Comparison of ENCODE assay signal across 26 cellular contexts in genomic region chr16:31693733-31694132, GRCh38.
DNase-seq lines count a peak whose midpoint lies in the region; ATAC-seq, FAIRE-seq and TF ChIP-seq lines count a peak whose summit lies in the region.
"Had no signal": no experiment of that assay in that cellular context is flagged by ENCODE, and none has a peak within 500 bp of the region (broad histone marks: within the 10 kb centered on the region; RNA-seq: fewer than 3 reads in every experiment).

No MANE protein-coding gene starts in this region.

- no peak for ATAC-seq in GM12878
- ATAC-seq in HG03025 (IDR thresholded peaks at IDR 0.05; ENCODE audit: low FRiP score, unreplicated experiment) = no peak
- ATAC-seq in foreskin keratinocyte = no peak

- RAD21 ChIA-PET in GM12878 (lab: Charles Lee; ENCODE audit: unreplicated experiment) = no interaction called here

- no peaks in the 10 kb centered on the region for H3K79me2 ChIP-seq in GM12878 (ENCODE audit: control insufficient read depth, insufficient read depth, low read length)

- peaks cover under 1% of the 10 kb centered on the region for H3K9me3 Mint-ChIP-seq in osteocyte (ENCODE audit: unreplicated experiment)

- no peak overlapping the region for H3K27ac Mint-ChIP-seq in osteocyte (ENCODE audit: unreplicated experiment)
- H3K27ac Mint-ChIP-seq: CD4-positive, CD25-positive, alpha-beta regulatory T cell; CD8-positive, alpha-beta memory T cell; H9; IgD-negative memory B cell had no signal

- TF ChIP-seq CTCF in GM12878 (IDR thresholded peaks at IDR 0.05 in 2 of 3, conservative IDR thresholded peaks at IDR 0.05 in 1 of 3; ENCODE audit: control insufficient read depth in 2 of 3, extremely low read depth in 1 of 3, insufficient read depth in 1 of 3, low read depth in 3 of 3, low read length in 3 of 3) = no peak
- TF ChIP-seq CTCF in esophagus muscularis mucosa (IDR thresholded peaks at IDR 0.05) = no peak
- TF ChIP-seq CTCF in osteocyte (IDR thresholded peaks at IDR 0.05) = no peak
- TF ChIP-seq CTCF in foreskin keratinocyte (conservative IDR thresholded peaks at IDR 0.05) = no peak

- no peaks in the 10 kb centered on the region for H4K20me1 ChIP-seq in GM12878 (ENCODE audit: control insufficient read depth, insufficient read depth)

- intact Hi-C loops in GM12878 (cut with micrococcal nuclease; ENCODE audit: unreplicated experiment) (no loop called here), esophagus muscularis mucosa (cut with DNase I) (no loop called here)

- BruUV-seq in GM12878 (replicated peaks; lab: Mats Ljungman, UMichigan) = no TSS peak

- no peaks in the 10 kb centered on the region; the same call in 2 of the 3 replicates for H3K9me3 ChIP-seq in GM12878 (replicated peaks; ENCODE audit: control insufficient read depth, insufficient read depth, low read length)
- H3K9me3 ChIP-seq in esophagus muscularis mucosa = no peaks in the 10 kb centered on the region
- H3K9me3 ChIP-seq: BE2C had no signal

- no peaks in the 10 kb centered on the region for H3K36me3 Mint-ChIP-seq in osteocyte (ENCODE audit: unreplicated experiment)
- H3K36me3 Mint-ChIP-seq: IgD-negative memory B cell had no signal

- H3K36me3 ChIP-seq in GM12878 (ENCODE audit: control insufficient read depth in 2 of 2, insufficient read depth in 2 of 2, low read length in 1 of 2) (no peaks in the 10 kb centered on the region), esophagus muscularis mucosa (no peaks in the 10 kb centered on the region)
- H3K36me3 ChIP-seq: BE2C had no signal

- 88% methylated on average over 6 of the region's 6 CpGs for WGBS in GM12878 (ENCODE audit: insufficient coverage, insufficient replicate concordance, low lambda C conversion rate, missing lambda C conversion rate)
- WGBS in esophagus muscularis mucosa = 94% methylated on average over 6 of the region's 6 CpGs

- no peak overlapping the region for H3K9ac ChIP-seq in GM12878 (ENCODE audit: control insufficient read depth, insufficient read depth, low read length)

- H3K4me2 ChIP-seq in GM12878 (ENCODE audit: control insufficient read depth, insufficient read depth) = no peak overlapping the region

- H3K27ac ChIP-seq in GM12878 (ENCODE audit: control insufficient read depth, insufficient read depth) = no peak overlapping the region
- no peak overlapping the region for H3K27ac ChIP-seq in esophagus muscularis mucosa (replicated peaks in 1 of 4)
- no peak overlapping the region for H3K27ac ChIP-seq in foreskin keratinocyte

- H2AFZ ChIP-seq in GM12878 (ENCODE audit: control insufficient read depth, low read depth, low read length) = no peak overlapping the region

- peaks cover 23% of the 10 kb centered on the region for H3K27me3 Mint-ChIP-seq in osteocyte (ENCODE audit: unreplicated experiment)
- H3K27me3 Mint-ChIP-seq: CD4-positive, CD25-positive, alpha-beta regulatory T cell; CD8-positive, alpha-beta memory T cell; IgD-negative memory B cell had no signal

- no peak overlapping the region for H3K4me3 ChIP-seq in GM12878
- H3K4me3 ChIP-seq in esophagus muscularis mucosa = no peak overlapping the region

- no peaks in the 10 kb centered on the region for H3K27me3 ChIP-seq in GM12878 (replicated peaks in 1 of 2; ENCODE audit: control insufficient read depth in 2 of 2, insufficient read depth in 2 of 2, low read length in 1 of 2)
- no peaks in the 10 kb centered on the region for H3K27me3 ChIP-seq in esophagus muscularis mucosa
- H3K27me3 ChIP-seq in foreskin keratinocyte = no peaks in the 10 kb centered on the region
- H3K27me3 ChIP-seq: BE2C had no signal

- no peak for TF ChIP-seq POLR2A in GM12878 (IDR thresholded peaks at IDR 0.05; ENCODE audit: low read depth, low read length)
- no peak for TF ChIP-seq POLR2A in esophagus muscularis mucosa (IDR thresholded peaks at IDR 0.05; ENCODE audit: low read depth)

- TF ChIP-seq EP300 in GM12878 (IDR thresholded peaks at IDR 0.05; ENCODE audit: borderline replicate concordance in 1 of 2, control insufficient read depth in 1 of 2, low read depth in 2 of 2, low read length in 2 of 2) = no peak
- no peak for TF ChIP-seq EP300 in esophagus muscularis mucosa (IDR thresholded peaks at IDR 0.05)

- POLR2A ChIA-PET in GM12878 (lab: Charles Lee) = no interaction called here

- FAIRE-seq in HTR-8/SVneo (lab: Jason Lieb, UNC) = peak; percentile 97
- no peak for FAIRE-seq in GM12878 (lab: Jason Lieb, UNC)
- FAIRE-seq: A204.1, G401.6, GM12892, GM18507 had no signal

- SMC1A ChIA-PET in GM12878 (lab: Charles Lee; ENCODE audit: uncharacterized antibody, unreplicated experiment) = no interaction called here

- H3K4me1 Mint-ChIP-seq in osteocyte (ENCODE audit: unreplicated experiment) = no peaks in the 10 kb centered on the region
- H3K4me1 Mint-ChIP-seq: H9 had no signal

- DNase-seq in HTR-8/SVneo (ENCODE audit: insufficient read length, low spot score) = no peak
- DNase-seq in GM12878 (ENCODE audit: low read depth, low spot score) = no peak
- peak; percentile 62 for DNase-seq in esophagus muscularis mucosa (ENCODE audit: extremely low spot score)
- peak; percentile 25 for DNase-seq in osteocyte (ENCODE audit: extremely low spot score, unreplicated experiment)
- no peak for DNase-seq in T-helper 1 cell
- no peak for DNase-seq in anterior cingulate cortex (lab: John Stamatoyannopoulos, UW)
- DNase-seq in foreskin keratinocyte = no peak
- DNase-seq: ACHN; BE2C; C1 segment of cervical spinal cord; CD4-positive, CD25-positive, alpha-beta regulatory T cell; CD8-positive, alpha-beta memory T cell; COR-L47; DMS 273 treated with DMSO at 0.1 percent for 48 hours; DMS53; DND-41; EL; GOT3; H9; KG1 had no signal

- CTCF ChIA-PET in GM12878 (lab: Yijun Ruan, JAX) = interaction anchor here (0.6 kb wide), 2 partner anchors 239 to 263 kb away, joined by 3 read pairs; no protein-coding TSS in a partner anchor

- no peak overlapping the region for H3K4me3 Mint-ChIP-seq in osteocyte (ENCODE audit: unreplicated experiment)
- H3K4me3 Mint-ChIP-seq: CD4-positive, CD25-positive, alpha-beta regulatory T cell; CD8-positive, alpha-beta memory T cell; H9; IgD-negative memory B cell had no signal

- H3K4me1 ChIP-seq in GM12878 (ENCODE audit: control insufficient read depth, insufficient read depth, low read length) (no peaks in the 10 kb centered on the region), esophagus muscularis mucosa (no peaks in the 10 kb centered on the region), foreskin keratinocyte (no peaks in the 10 kb centered on the region)
- H3K4me1 ChIP-seq: BE2C had no signal

- TF ChIP-seq RAD21 in GM12878 (IDR thresholded peaks at IDR 0.05; ENCODE audit: insufficient read depth, low read depth, low read length) = no peak

- in situ Hi-C loops in GM12878 (cut with MboI) = no loop called here

TF ChIP-seq in GM12878, 131 proteins besides CTCF, POLR2A, EP300 and RAD21:
- no peak for TF ChIP-seq MXI1 (IDR thresholded peaks at IDR 0.05; ENCODE audit: low read depth, low read length)
- TF ChIP-seq, protein P1, sequence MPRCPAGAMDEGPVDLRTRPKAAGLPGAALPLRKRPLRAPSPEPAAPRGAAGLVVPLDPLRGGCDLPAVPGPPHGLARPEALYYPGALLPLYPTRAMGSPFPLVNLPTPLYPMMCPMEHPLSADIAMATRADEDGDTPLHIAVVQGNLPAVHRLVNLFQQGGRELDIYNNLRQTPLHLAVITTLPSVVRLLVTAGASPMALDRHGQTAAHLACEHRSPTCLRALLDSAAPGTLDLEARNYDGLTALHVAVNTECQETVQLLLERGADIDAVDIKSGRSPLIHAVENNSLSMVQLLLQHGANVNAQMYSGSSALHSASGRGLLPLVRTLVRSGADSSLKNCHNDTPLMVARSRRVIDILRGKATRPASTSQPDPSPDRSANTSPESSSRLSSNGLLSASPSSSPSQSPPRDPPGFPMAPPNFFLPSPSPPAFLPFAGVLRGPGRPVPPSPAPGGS (IDR thresholded peaks at IDR 0.05; ENCODE audit: borderline replicate concordance, insufficient read depth, low read depth, low read length, poor library complexity, severe bottlenecking) = peak; percentile 37
TF ChIP-seq in GM12878: peak in this region for 1.

Comparison
In these comparisons a context has a peak if more than half of its experiments do, and no peak if none do; other contexts are left out.
1. DNase-seq: peak in esophagus muscularis mucosa (single experiment) and osteocyte (single experiment); none in HTR-8/SVneo (single experiment), GM12878 (single experiment), T-helper 1 cell (0 of 5), anterior cingulate cortex (0 of 58) and foreskin keratinocyte (0 of 2).